ENCODE assay signal across 23 cellular contexts in the genomic region with DNA sequence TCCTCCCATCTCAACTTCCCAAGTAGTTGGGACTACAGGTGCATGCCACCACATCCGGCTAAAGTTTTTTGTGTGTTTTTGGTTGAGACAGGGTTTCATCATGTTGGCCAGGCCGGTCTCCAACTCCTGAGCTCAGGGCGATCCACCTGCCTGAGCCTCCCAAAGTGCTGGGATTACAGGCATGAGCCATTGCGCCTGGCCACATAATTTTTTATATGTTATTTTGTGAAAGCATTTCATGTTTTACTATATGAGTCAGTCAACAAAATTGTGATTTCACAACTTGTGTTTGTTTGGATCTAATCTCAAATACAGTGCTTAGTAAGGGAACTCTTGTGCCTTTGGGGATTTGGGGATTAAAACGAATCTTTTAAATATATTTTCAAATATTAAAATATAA. TPM values are rescaled to one million over a fixed set of nuclear protein-coding genes. Genes with fewer than 3 reads are reported as not detected.
DNase-seq lines count a peak whose midpoint lies in the region; ATAC-seq and TF ChIP-seq lines count a peak whose summit lies in the region.
"Had no signal": no experiment of that assay in that cellular context is flagged by ENCODE, and none has a peak within 500 bp of the region (broad histone marks: within the 10 kb centered on the region; RNA-seq: fewer than 3 reads in every experiment).

No MANE protein-coding gene starts in this region.

- H3K36me3 ChIP-seq in BE2C = peaks cover 57% of the 10 kb centered on the region

- H3K4me1 ChIP-seq in BE2C = no peaks in the 10 kb centered on the region

- TF ChIP-seq CTCF in BE2C (IDR thresholded peaks at IDR 0.05; ENCODE audit: low read depth, low read length) (no peak), WTC11 (IDR thresholded peaks at IDR 0.05) (no peak)

- no peaks in the 10 kb centered on the region for H3K27me3 ChIP-seq in BE2C
- H3K27me3 ChIP-seq: right lobe of liver, stomach had no signal

- H3K27me3 Mint-ChIP-seq in WTC11 (ENCODE audit: low read depth) = no peaks in the 10 kb centered on the region
- H3K27me3 Mint-ChIP-seq: activated naive CD4-positive, alpha-beta T cell treated with anti-CD3 and anti-CD28 coated beads, Interleukin-2, amount 10 ng/mL, durations not matched to agents 7 days and 5 days; central memory CD8-positive, alpha-beta T cell; type B pancreatic cell had no signal

- H3K4me3 ChIP-seq in BE2C (ENCODE audit: low read depth, low read length) = no peak overlapping the region
- H3K4me3 ChIP-seq: K562, left ventricle myocardium inferior, right lobe of liver, stomach had no signal

- peaks cover 23% of the 10 kb centered on the region for H3K4me1 Mint-ChIP-seq in WTC11

- no peak overlapping the region for H3K4me3 Mint-ChIP-seq in WTC11
- H3K4me3 Mint-ChIP-seq: activated naive CD4-positive, alpha-beta T cell treated with anti-CD3 and anti-CD28 coated beads, Interleukin-2, amount 10 ng/mL, durations not matched to agents 7 days and 5 days; activated T-cell treated with anti-CD3 and anti-CD28 coated beads, Interleukin-2, amount 50 U/mL, for 72 hours; CD14-positive monocyte; central memory CD8-positive, alpha-beta T cell; nephron; type B pancreatic cell had no signal

- POLR2A ChIA-PET in WTC11 (lab: Charles Lee) = interaction anchor here (0.9 kb wide), 1 partner anchor 20 kb away, joined by 3 read pairs; a partner anchor contains a TSS

- no peak for ATAC-seq in WTC11
- ATAC-seq: activated T-cell treated with anti-CD3 and anti-CD28 coated beads, Interleukin-2, amount 50 U/mL, for 72 hours; K562 had no signal

- no peaks in the 10 kb centered on the region for H3K9me3 Mint-ChIP-seq in WTC11
- H3K9me3 Mint-ChIP-seq: activated naive CD4-positive, alpha-beta T cell treated with anti-CD3 and anti-CD28 coated beads, Interleukin-2, amount 10 ng/mL, durations not matched to agents 7 days and 5 days; activated T-cell treated with anti-CD3 and anti-CD28 coated beads, Interleukin-2, amount 50 U/mL, for 72 hours; CD14-positive monocyte; central memory CD8-positive, alpha-beta T cell; nephron; type B pancreatic cell had no signal

- CTCF ChIA-PET in WTC11 (lab: Charles Lee) = no interaction called here

- peaks cover 36% of the 10 kb centered on the region for H3K36me3 Mint-ChIP-seq in WTC11

- DNase-seq in EH (ENCODE audit: low read depth) (peak; percentile 59), LoVo (ENCODE audit: low spot score) (peak; percentile 2), dedifferentiated amniotic fluid mesenchymal stem cell (ENCODE audit: extremely low spot score) (peak; percentile 35), hepatic stellate cell (ENCODE audit: low spot score) (peak; percentile 16), T-helper 1 cell (no peak), superior temporal gyrus (ENCODE audit: extremely low spot score) (no peak), BE2C (no peak), WTC11 (ENCODE audit: low spot score) (no peak)
- DNase-seq: activated naive CD4-positive, alpha-beta T cell treated with anti-CD3 and anti-CD28 coated beads, Interleukin-2, amount 10 ng/mL, durations not matched to agents 7 days and 5 days; activated T-cell treated with anti-CD3 and anti-CD28 coated beads, Interleukin-2, amount 50 U/mL, for 72 hours; aorta; left ventricle myocardium inferior; MV-4-11; NCI-H2171; NCI-H69; right lobe of liver; Right ventricle myocardium superior; stomach had no signal

- no peak overlapping the region for H3K27ac Mint-ChIP-seq in WTC11
- H3K27ac Mint-ChIP-seq: activated naive CD4-positive, alpha-beta T cell treated with anti-CD3 and anti-CD28 coated beads, Interleukin-2, amount 10 ng/mL, durations not matched to agents 7 days and 5 days; activated T-cell treated with anti-CD3 and anti-CD28 coated beads, Interleukin-2, amount 50 U/mL, for 72 hours; CD14-positive monocyte; nephron; type B pancreatic cell had no signal

- no peaks in the 10 kb centered on the region for H3K9me3 ChIP-seq in BE2C
- H3K9me3 ChIP-seq: left ventricle myocardium inferior, right lobe of liver, stomach had no signal

TF ChIP-seq in WTC11, 78 proteins besides CTCF, POLR2A, EP300 and RAD21:
- TF ChIP-seq, protein P1, sequence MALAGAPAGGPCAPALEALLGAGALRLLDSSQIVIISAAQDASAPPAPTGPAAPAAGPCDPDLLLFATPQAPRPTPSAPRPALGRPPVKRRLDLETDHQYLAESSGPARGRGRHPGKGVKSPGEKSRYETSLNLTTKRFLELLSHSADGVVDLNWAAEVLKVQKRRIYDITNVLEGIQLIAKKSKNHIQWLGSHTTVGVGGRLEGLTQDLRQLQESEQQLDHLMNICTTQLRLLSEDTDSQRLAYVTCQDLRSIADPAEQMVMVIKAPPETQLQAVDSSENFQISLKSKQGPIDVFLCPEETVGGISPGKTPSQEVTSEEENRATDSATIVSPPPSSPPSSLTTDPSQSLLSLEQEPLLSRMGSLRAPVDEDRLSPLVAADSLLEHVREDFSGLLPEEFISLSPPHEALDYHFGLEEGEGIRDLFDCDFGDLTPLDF (CRISPR knock-in tag; IDR thresholded peaks at IDR 0.05) = no peak
- TF ChIP-seq CBFB (CRISPR knock-in tag; IDR thresholded peaks at IDR 0.05; ENCODE audit: low read depth) (no peak), GABPB1 (CRISPR knock-in tag; IDR thresholded peaks at IDR 0.05) (no peak), HMGA2 (CRISPR knock-in tag; IDR thresholded peaks at IDR 0.05) (no peak), ZNF263 (CRISPR knock-in tag; IDR thresholded peaks at IDR 0.05; ENCODE audit: low read depth) (no peak), FOXJ3 (CRISPR knock-in tag; IDR thresholded peaks at IDR 0.05; ENCODE audit: borderline replicate concordance) (no peak), MYBL2 (CRISPR knock-in tag; IDR thresholded peaks at IDR 0.05) (no peak), ZNF416 (CRISPR knock-in tag; IDR thresholded peaks at IDR 0.05) (no peak)
- TF ChIP-seq, protein P2, sequence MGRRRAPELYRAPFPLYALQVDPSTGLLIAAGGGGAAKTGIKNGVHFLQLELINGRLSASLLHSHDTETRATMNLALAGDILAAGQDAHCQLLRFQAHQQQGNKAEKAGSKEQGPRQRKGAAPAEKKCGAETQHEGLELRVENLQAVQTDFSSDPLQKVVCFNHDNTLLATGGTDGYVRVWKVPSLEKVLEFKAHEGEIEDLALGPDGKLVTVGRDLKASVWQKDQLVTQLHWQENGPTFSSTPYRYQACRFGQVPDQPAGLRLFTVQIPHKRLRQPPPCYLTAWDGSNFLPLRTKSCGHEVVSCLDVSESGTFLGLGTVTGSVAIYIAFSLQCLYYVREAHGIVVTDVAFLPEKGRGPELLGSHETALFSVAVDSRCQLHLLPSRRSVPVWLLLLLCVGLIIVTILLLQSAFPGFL (CRISPR knock-in tag; IDR thresholded peaks at IDR 0.05; ENCODE audit: borderline replicate concordance) = no peak
- TF ChIP-seq, protein P3, sequence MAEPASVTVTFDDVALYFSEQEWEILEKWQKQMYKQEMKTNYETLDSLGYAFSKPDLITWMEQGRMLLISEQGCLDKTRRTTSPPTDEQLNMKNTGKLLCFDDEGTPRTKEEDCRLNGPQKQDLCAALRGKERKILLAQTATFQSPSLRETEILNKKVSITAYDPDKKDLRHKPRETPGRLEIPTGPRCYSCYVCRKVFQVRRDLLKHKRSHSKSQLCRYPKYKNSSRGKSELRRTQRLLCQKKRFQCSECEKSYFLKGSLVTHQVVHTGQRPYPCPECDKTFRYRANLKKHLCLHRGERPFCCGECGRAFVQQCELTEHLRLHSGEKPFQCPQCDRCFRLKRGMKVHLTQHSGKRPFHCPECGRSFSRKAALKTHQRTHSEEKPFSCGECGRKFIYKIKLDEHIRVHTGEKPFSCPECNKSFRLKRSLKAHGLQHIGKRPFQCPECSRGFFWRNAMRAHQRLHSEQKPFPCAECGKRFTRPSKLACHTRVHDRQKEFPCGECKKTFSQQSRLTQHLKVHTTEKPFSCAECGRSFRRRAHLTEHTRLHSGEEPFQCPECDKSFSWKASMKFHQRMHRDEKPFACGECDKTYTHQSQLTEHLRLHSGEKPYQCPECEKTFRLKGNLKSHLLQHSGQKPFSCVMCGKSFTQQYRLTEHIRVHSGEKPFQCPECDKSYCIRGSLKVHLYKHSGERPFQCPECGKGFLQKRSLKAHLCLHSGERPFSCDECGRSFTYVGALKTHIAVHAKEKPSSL (CRISPR knock-in tag; conservative IDR thresholded peaks at IDR 0.05) = no peak
- TF ChIP-seq, protein P4, sequence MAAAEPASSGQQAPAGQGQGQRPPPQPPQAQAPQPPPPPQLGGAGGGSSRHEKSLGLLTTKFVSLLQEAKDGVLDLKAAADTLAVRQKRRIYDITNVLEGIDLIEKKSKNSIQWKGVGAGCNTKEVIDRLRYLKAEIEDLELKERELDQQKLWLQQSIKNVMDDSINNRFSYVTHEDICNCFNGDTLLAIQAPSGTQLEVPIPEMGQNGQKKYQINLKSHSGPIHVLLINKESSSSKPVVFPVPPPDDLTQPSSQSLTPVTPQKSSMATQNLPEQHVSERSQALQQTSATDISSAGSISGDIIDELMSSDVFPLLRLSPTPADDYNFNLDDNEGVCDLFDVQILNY (CRISPR knock-in tag; IDR thresholded peaks at IDR 0.05) = no peak

RNA-seq across cellular contexts. Expression of a gene that starts 20.0 kb away (rescaled TPM):
- 69.7 TPM for polyA plus RNA-seq in BE2C (2012; ENCODE audit: insufficient read depth, insufficient read length, low read depth)
- total RNA-seq in WTC11 (2021) = 43.7 to 48.1 TPM (median 44.4 TPM) in 3 replicates

RNA-seq across cellular contexts. Expression of a gene that starts 21.9 kb away (rescaled TPM):
- 86.3 TPM for polyA plus RNA-seq in BE2C (2012; ENCODE audit: insufficient read depth, insufficient read length, low read depth)
- 53.3 to 61.5 TPM (median 60.1 TPM) in 3 replicates for total RNA-seq in WTC11 (2021)

Comparison
In these comparisons a context has a peak if more than half of its experiments do, and no peak if none do; other contexts are left out.
1. DNase-seq: peak in EH (single experiment), LoVo (single experiment), dedifferentiated amniotic fluid mesenchymal stem cell (single experiment) and hepatic stellate cell (single experiment); none in T-helper 1 cell (0 of 5), superior temporal gyrus (single experiment), BE2C (single experiment) and WTC11 (single experiment).